ENCODE assay signal across 22 cellular contexts in genomic region chr5:41369799-41370198, GRCh38.
A peak's percentile ranks its signal among the peaks of the same experiment; 100 is the strongest.
DNase-seq lines count a peak whose midpoint lies in the region; ATAC-seq, FAIRE-seq and TF ChIP-seq lines count a peak whose summit lies in the region.
"Had no signal": no experiment of that assay in that cellular context is flagged by ENCODE, and none has a peak within 500 bp of the region (broad histone marks: within the 10 kb centered on the region; RNA-seq: fewer than 3 reads in every experiment).

No MANE protein-coding gene starts in this region.

- H3K4me1 ChIP-seq in SK-N-SH (ENCODE audit: control insufficient read depth in 1 of 2, insufficient read depth in 2 of 2, low read depth in 1 of 2, low read length in 1 of 2) (peaks cover 0 to 23% of the 10 kb centered on the region in 2 experiments; a peak in 2 of 4 replicates), heart left ventricle (peaks cover 0 to 37% (median 13%) of the 10 kb centered on the region in 12 donors), right atrium auricular region (peaks cover 0 to 22% of the 10 kb centered on the region in 2 donors)
- H3K4me1 ChIP-seq: BLaER1, Caco-2 had no signal

- intact Hi-C loops in heart left ventricle (cut with DNase I), result no loop called here

- H3K79me2 ChIP-seq in SK-N-SH (ENCODE audit: insufficient read depth), result no peaks in the 10 kb centered on the region

- WGBS in SK-N-SH (ENCODE audit: low lambda C conversion rate), result 78% methylated on average over 2 of the region's 2 CpGs
- 41 to 45% (median 43%) methylated on average over 2 of the region's 2 CpGs for WGBS in heart left ventricle, 4 donors

- no peaks in the 10 kb centered on the region for H4K20me1 ChIP-seq in SK-N-SH (ENCODE audit: insufficient read depth)
- H4K20me1 ChIP-seq: BLaER1 had no signal

- H3K4me2 ChIP-seq in SK-N-SH, result no peak overlapping the region
- H3K4me2 ChIP-seq: BLaER1 had no signal

- H3K9me3 ChIP-seq in SK-N-SH (no peaks in the 10 kb centered on the region), heart left ventricle (no peaks in the 10 kb centered on the region), right atrium auricular region (no peaks in the 10 kb centered on the region)
- H3K9me3 ChIP-seq: BLaER1, Caco-2 had no signal

- H3K27ac ChIP-seq in SK-N-SH (ENCODE audit: low read depth in 2 of 2, low read length in 1 of 2) (peak overlapping the region in 1 of 2 experiments; percentile 99; a peak in 2 of 4 replicates), heart left ventricle (peak overlapping the region in 3 of 12 donors; percentile 8 to 43 (median 30)), right atrium auricular region (peak overlapping the region in 1 of 2 donors; percentile 52)
- H3K27ac ChIP-seq: 22Rv1, BLaER1, C4-2B, GM23248 had no signal

- H3F3A ChIP-seq in SK-N-SH (replicated peaks; ENCODE audit: insufficient read depth), result no peaks in the 10 kb centered on the region

- H3K4me3 ChIP-seq in SK-N-SH (ENCODE audit: low read depth in 2 of 2, low read length in 1 of 2) (no peak overlapping the region), heart left ventricle (no peak overlapping the region), right atrium auricular region (no peak overlapping the region)
- H3K4me3 ChIP-seq: BLaER1, GM23248 had no signal

- H3K9ac ChIP-seq in SK-N-SH, result no peak overlapping the region
- H3K9ac ChIP-seq: BLaER1, GM23248 had no signal

- CTCF ChIA-PET in SK-N-SH (lab: Yijun Ruan, JAX), result interaction anchor here (0.7 to 2.3 kb wide), 9 partner anchors 57 to 476 kb away, joined by 3 to 9 read pairs (median 3); no protein-coding TSS in a partner anchor

- POLR2A ChIA-PET in SK-N-SH (lab: Yijun Ruan, JAX), result no interaction called here

- no peaks in the 10 kb centered on the region for H3K36me3 ChIP-seq in SK-N-SH (replicated peaks in 1 of 2; ENCODE audit: control insufficient read depth in 1 of 2, insufficient read depth in 2 of 2, low read length in 1 of 2)
- H3K36me3 ChIP-seq in heart left ventricle, result no peaks in the 10 kb centered on the region
- no peaks in the 10 kb centered on the region for H3K36me3 ChIP-seq in right atrium auricular region
- H3K36me3 ChIP-seq: BLaER1 had no signal

- TF ChIP-seq POLR2A in heart left ventricle (IDR thresholded peaks at IDR 0.05), result no peak

- TF ChIP-seq RAD21 in SK-N-SH (IDR thresholded peaks at IDR 0.05; ENCODE audit: low read length), result peak; percentile 33

- ATAC-seq in SK-N-SH treated with all-trans-retinoic acid at 6 μM for 48 hours (no peak; the same call in 2 of the 3 replicates), heart left ventricle (peak in 3 of 4 donors; percentile 21 to 36 (median 34))
- ATAC-seq: CD8-positive, alpha-beta T cell had no signal

- FAIRE-seq in islet of Langerhans (lab: Jason Lieb, UNC), result peak; percentile 49
- FAIRE-seq: A204.1, G401.6, GM19239, H1 had no signal

- peak in 1 of 2 experiments; percentile 74; a peak in 2 of 4 replicates for TF ChIP-seq EP300 in SK-N-SH (IDR thresholded peaks at IDR 0.05; ENCODE audit: borderline replicate concordance in 1 of 2, low read depth in 1 of 2, low read length in 1 of 2)

- H3K27me3 ChIP-seq in SK-N-SH (ENCODE audit: insufficient read depth) (no peaks in the 10 kb centered on the region), heart left ventricle (no peaks in the 10 kb centered on the region), right atrium auricular region (no peaks in the 10 kb centered on the region)
- H3K27me3 ChIP-seq: BLaER1 had no signal

- no peaks in the 10 kb centered on the region for H3K9me2 ChIP-seq in SK-N-SH

- H2AFZ ChIP-seq in SK-N-SH (ENCODE audit: low read depth), result no peak overlapping the region
- H2AFZ ChIP-seq: GM23248 had no signal

- peak; percentile 29 for DNase-seq in SK-N-SH
- DNase-seq in heart left ventricle, result no peak
- no peak for DNase-seq in right atrium auricular region (ENCODE audit: low spot score)
- no peak for DNase-seq in NCI-H526 (lab: John Stamatoyannopoulos, UW)
- no peak for DNase-seq in NCI-H1105 (lab: John Stamatoyannopoulos, UW)
- DNase-seq: Caco-2; CD4-positive, CD25-positive, alpha-beta regulatory T cell; CD8-positive, alpha-beta T cell; DMS153; DND-41; GM23248; H7; HCEC 1CT had no signal

- TF ChIP-seq CTCF in SK-N-SH (IDR thresholded peaks at IDR 0.05) (no peak), heart left ventricle (IDR thresholded peaks at IDR 0.05) (no peak), right atrium auricular region (IDR thresholded peaks at IDR 0.05) (no peak)

TF ChIP-seq in SK-N-SH, 30 proteins besides CTCF, POLR2A, EP300 and RAD21 (continues in another document):
- TF ChIP-seq POLR2AphosphoS5 (IDR thresholded peaks at IDR 0.05; ENCODE audit: low read depth, low read length), result no peak
- no peak for TF ChIP-seq TCF12 (IDR thresholded peaks at IDR 0.05)
- TF ChIP-seq SIN3A (IDR thresholded peaks at IDR 0.05; ENCODE audit: borderline replicate concordance, low read depth, low read length), result no peak
- TF ChIP-seq RCOR1 (IDR thresholded peaks at IDR 0.05; ENCODE audit: low read length), result peak; percentile 65; the same call in 1 of the 2 replicates
- TF ChIP-seq MAX (IDR thresholded peaks at IDR 0.05; ENCODE audit: low read depth), result no peak
- TF ChIP-seq IRF3 (IDR thresholded peaks at IDR 0.05; ENCODE audit: low read depth, low read length), result no peak
- peak; percentile 39; the same call in 1 of the 2 replicates for TF ChIP-seq FOXJ3 (CRISPR knock-in tag; IDR thresholded peaks at IDR 0.05)
- no peak for TF ChIP-seq ELF1 (IDR thresholded peaks at IDR 0.05)
- TF ChIP-seq MEF2A (IDR thresholded peaks at IDR 0.05; ENCODE audit: borderline replicate concordance, low read depth), result no peak
- TF ChIP-seq CHD2 (IDR thresholded peaks at IDR 0.05; ENCODE audit: low read length, partially characterized antibody), result peak; percentile 47
- TF ChIP-seq NRF1 (IDR thresholded peaks at IDR 0.05; ENCODE audit: low read depth, low read length), result no peak
- peak; percentile 71; the same call in 1 of the 2 replicates for TF ChIP-seq GATA2 (CRISPR knock-in tag; IDR thresholded peaks at IDR 0.05)
- TF ChIP-seq MXI1 (IDR thresholded peaks at IDR 0.05; ENCODE audit: low read depth, low read length), result peak; percentile 39; the same call in 1 of the 2 replicates

TF ChIP-seq in SK-N-SH treated with all-trans-retinoic acid at 6 μM for 48 hours, 23 proteins besides CTCF, POLR2A, EP300 and RAD21:
- TF ChIP-seq ZC3H10 (CRISPR knock-in tag; IDR thresholded peaks at IDR 0.05), result no peak
- TF ChIP-seq OSR1 (CRISPR knock-in tag; IDR thresholded peaks at IDR 0.05), result no peak
- TF ChIP-seq CSRNP3 (CRISPR knock-in tag; IDR thresholded peaks at IDR 0.05), result no peak
- no peak for TF ChIP-seq PATZ1 (CRISPR knock-in tag; IDR thresholded peaks at IDR 0.05; ENCODE audit: borderline replicate concordance)
